19 cellular contexts compared by ENCODE assay signal in the genomic region with DNA sequence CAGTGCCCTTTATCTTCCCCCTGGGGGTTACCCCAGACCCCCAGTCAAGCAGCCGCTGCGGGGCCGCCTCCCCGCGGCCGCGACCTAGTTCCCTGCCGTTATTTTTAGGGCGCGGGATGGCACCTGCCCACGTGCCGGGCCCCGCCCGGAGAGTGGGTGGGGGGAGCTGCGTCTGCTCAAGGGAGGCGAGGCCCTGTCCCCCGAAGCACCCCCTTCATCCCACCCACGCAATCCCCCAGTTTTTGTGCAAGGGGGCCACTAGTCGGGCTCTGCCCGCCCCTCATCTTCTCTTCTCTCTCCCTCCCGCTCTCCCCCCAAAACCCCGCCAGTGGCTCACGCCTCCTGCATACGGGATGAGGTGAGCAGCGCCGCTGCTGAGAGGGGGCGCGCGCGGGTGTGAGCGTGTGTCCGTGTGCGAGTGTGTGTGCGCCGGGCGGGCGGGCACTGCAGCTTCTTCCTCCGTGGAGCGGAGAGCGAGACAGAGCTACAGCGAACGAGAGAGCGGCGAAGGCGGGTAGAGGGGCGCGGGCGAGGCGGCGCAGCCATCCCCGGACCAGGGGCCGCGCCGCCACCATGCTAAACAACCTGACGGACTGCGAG. TPM values are rescaled to one million over a fixed set of nuclear protein-coding genes. Genes with fewer than 3 reads are reported as not detected.
DNase-seq lines count a peak whose midpoint lies in the region; ATAC-seq and TF ChIP-seq lines count a peak whose summit lies in the region.
"Had no signal": no experiment of that assay in that cellular context is flagged by ENCODE, and none has a peak within 500 bp of the region (broad histone marks: within the 10 kb centered on the region; RNA-seq: fewer than 3 reads in every experiment).

A gene (plus strand): TSS at position 444 of the 600 bp plus-strand sequence. CDS start 130 bp downstream, at position 574.

- ATAC-seq in SK-N-SH treated with all-trans-retinoic acid at 6 μM for 48 hours (no peak), HG02623 (IDR thresholded peaks at IDR 0.05; ENCODE audit: unreplicated experiment) (no peak), PC-3 (no peak)

- POLR2A ChIA-PET in SK-N-SH (lab: Yijun Ruan, JAX) (interaction anchor here (0.7 kb wide), 1 partner anchor 11 kb away, joined by 3 read pairs; no protein-coding TSS in a partner anchor), PC-3 (lab: Charles Lee; ENCODE audit: unreplicated experiment) (interaction anchor here (0.7 kb wide), 1 partner anchor 250 kb away, joined by 3 read pairs; no protein-coding TSS in a partner anchor)

- DNase-seq in SK-N-SH, result no peak
- DNase-seq in caudate nucleus (lab: John Stamatoyannopoulos, UW), result peak in 34 of 61 donors; percentile 17 to 85 (median 56)
- peak; percentile 42 for DNase-seq in middle frontal gyrus (ENCODE audit: extremely low spot score, low spot score)
- DNase-seq in PC-3, result no peak
- DNase-seq in 8988T, result no peak
- DNase-seq in stimulated activated naive CD4-positive, alpha-beta T cell treated with Interleukin-2 at 50 U/mL for 16 hours (lab: John Stamatoyannopoulos, UW), result no peak
- DNase-seq: activated CD8-positive, alpha-beta T cell treated with anti-CD3 and anti-CD28 coated beads, Interleukin-2, amount 10 ng/mL, durations not matched to agents 7 days and 5 days; effector CD8-positive, alpha-beta T cell; Karpas-422; NCI-H1048; NCI-H2029 treated with DMSO at 0.1 percent for 48 hours; NCI-H510A; spleen; T-helper 9 cell had no signal

- H2AFZ ChIP-seq in SK-N-SH (ENCODE audit: low read depth), result no peak within 1 kb of the TSS
- no peak within 1 kb of the TSS for H2AFZ ChIP-seq in PC-3 (ENCODE audit: low read length)

- H3K27me3 ChIP-seq in SK-N-SH (ENCODE audit: insufficient read depth) (peaks cover 41% of the 10 kb centered on the region), PC-3 (ENCODE audit: low read length) (peaks cover 37% of the 10 kb centered on the region)

- intact Hi-C loops in PC-3 (cut with micrococcal nuclease), result loop anchor here (10.0 kb wide), 2 partner anchors 146 to 406 kb away; no protein-coding TSS in a partner anchor

- H3K27ac ChIP-seq in SK-N-SH (ENCODE audit: low read depth in 2 of 2, low read length in 1 of 2) (no peak within 1 kb of the TSS), caudate nucleus (ENCODE audit: low read depth, low read length) (peak within 1 kb of the TSS; percentile 73), PC-3 (ENCODE audit: low read length) (no peak within 1 kb of the TSS)
- H3K27ac ChIP-seq: esophagus muscularis mucosa, left lung, RWPE1, spleen had no signal

- H3K4me2 ChIP-seq in SK-N-SH (no peak within 1 kb of the TSS), PC-3 (ENCODE audit: low read length) (no peak within 1 kb of the TSS)

- no peak for TF ChIP-seq EP300 in SK-N-SH (IDR thresholded peaks at IDR 0.05; ENCODE audit: borderline replicate concordance in 1 of 2, low read depth in 1 of 2, low read length in 1 of 2)

- TF ChIP-seq RAD21 in SK-N-SH (IDR thresholded peaks at IDR 0.05; ENCODE audit: low read length), result no peak

- TF ChIP-seq CTCF in SK-N-SH (IDR thresholded peaks at IDR 0.05), result no peak
- no peak for TF ChIP-seq CTCF in PC-3 (conservative IDR thresholded peaks at IDR 0.05; ENCODE audit: low read depth, low read length)

- H3K4me3 ChIP-seq in SK-N-SH (ENCODE audit: low read depth in 2 of 2, low read length in 1 of 2), result peak within 1 kb of the TSS in 1 of 2 experiments; percentile 3; a peak in 1 of 4 replicates
- H3K4me3 ChIP-seq in PC-3 (ENCODE audit: low read length), result no peak within 1 kb of the TSS
- H3K4me3 ChIP-seq: esophagus muscularis mucosa, left lung, spleen had no signal

- no peaks in the 10 kb centered on the region for H3F3A ChIP-seq in SK-N-SH (replicated peaks; ENCODE audit: insufficient read depth)
- no peaks in the 10 kb centered on the region for H3F3A ChIP-seq in PC-3 (ENCODE audit: low read length, unreplicated experiment)

- H4K20me1 ChIP-seq in SK-N-SH (ENCODE audit: insufficient read depth) (peaks cover 13% of the 10 kb centered on the region), PC-3 (ENCODE audit: low read length) (no peaks in the 10 kb centered on the region)

- H3K9ac ChIP-seq in SK-N-SH (no peak within 1 kb of the TSS), PC-3 (ENCODE audit: low read length) (no peak within 1 kb of the TSS)

- no peaks in the 10 kb centered on the region for H3K79me2 ChIP-seq in SK-N-SH (ENCODE audit: insufficient read depth)
- no peaks in the 10 kb centered on the region for H3K79me2 ChIP-seq in PC-3 (ENCODE audit: low read length)

- H3K9me3 ChIP-seq in SK-N-SH (no peaks in the 10 kb centered on the region), PC-3 (ENCODE audit: low read length) (no peaks in the 10 kb centered on the region)
- H3K9me3 ChIP-seq: esophagus muscularis mucosa, left lung had no signal

- no TSS peak for BruUV-seq in PC-3 (replicated peaks; lab: Mats Ljungman, UMichigan)

- peaks cover 0 to 11% of the 10 kb centered on the region in 2 experiments; a peak in 1 of 4 replicates for H3K4me1 ChIP-seq in SK-N-SH (ENCODE audit: control insufficient read depth in 1 of 2, insufficient read depth in 2 of 2, low read depth in 1 of 2, low read length in 1 of 2)
- H3K4me1 ChIP-seq in PC-3 (ENCODE audit: insufficient read depth, low read length), result 0 out of 2 replicates have a peak, but pooled peaks cover 4% of the 10 kb centered on the region

- H3K9me2 ChIP-seq in SK-N-SH (no peaks in the 10 kb centered on the region), PC-3 (replicated peaks; ENCODE audit: low read length) (no peaks in the 10 kb centered on the region)

- 31% methylated on average over 18 of the region's 56 CpGs for WGBS in SK-N-SH (ENCODE audit: low lambda C conversion rate)

- CTCF ChIA-PET in SK-N-SH (lab: Yijun Ruan, JAX), result interaction anchor here (0.7 to 4.9 kb wide), 5 partner anchors 15 to 320 kb away, joined by 3 to 43 read pairs (median 5); no protein-coding TSS in a partner anchor
- CTCF ChIA-PET in PC-3 (lab: Charles Lee), result no interaction called here

- H3K36me3 ChIP-seq in SK-N-SH (replicated peaks in 1 of 2; ENCODE audit: control insufficient read depth in 1 of 2, insufficient read depth in 2 of 2, low read length in 1 of 2) (no peaks in the 10 kb centered on the region), PC-3 (ENCODE audit: low read depth, low read length) (no peaks in the 10 kb centered on the region)
- H3K36me3 ChIP-seq: esophagus muscularis mucosa, left lung, spleen had no signal

TF ChIP-seq in SK-N-SH, 30 proteins besides CTCF, POLR2A, EP300 and RAD21:
- TF ChIP-seq, protein P1, sequence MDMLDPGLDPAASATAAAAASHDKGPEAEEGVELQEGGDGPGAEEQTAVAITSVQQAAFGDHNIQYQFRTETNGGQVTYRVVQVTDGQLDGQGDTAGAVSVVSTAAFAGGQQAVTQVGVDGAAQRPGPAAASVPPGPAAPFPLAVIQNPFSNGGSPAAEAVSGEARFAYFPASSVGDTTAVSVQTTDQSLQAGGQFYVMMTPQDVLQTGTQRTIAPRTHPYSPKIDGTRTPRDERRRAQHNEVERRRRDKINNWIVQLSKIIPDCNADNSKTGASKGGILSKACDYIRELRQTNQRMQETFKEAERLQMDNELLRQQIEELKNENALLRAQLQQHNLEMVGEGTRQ (IDR thresholded peaks at IDR 0.05; ENCODE audit: borderline replicate concordance, low read depth, low read length), result no peak
TF ChIP-seq in SK-N-SH: peak in this region for 0.

TF ChIP-seq in SK-N-SH treated with all-trans-retinoic acid at 6 μM for 48 hours, 23 proteins besides CTCF, POLR2A, EP300 and RAD21 (continues in another document):
- no peak for TF ChIP-seq GLIS3 (CRISPR knock-in tag; IDR thresholded peaks at IDR 0.05)
- TF ChIP-seq ZNF70 (CRISPR knock-in tag; IDR thresholded peaks at IDR 0.05), result no peak
- no peak for TF ChIP-seq ARNTL (CRISPR knock-in tag; IDR thresholded peaks at IDR 0.05; ENCODE audit: borderline replicate concordance, low read depth)
- TF ChIP-seq ZFP3 (CRISPR knock-in tag; IDR thresholded peaks at IDR 0.05), result no peak
- TF ChIP-seq, protein P2, sequence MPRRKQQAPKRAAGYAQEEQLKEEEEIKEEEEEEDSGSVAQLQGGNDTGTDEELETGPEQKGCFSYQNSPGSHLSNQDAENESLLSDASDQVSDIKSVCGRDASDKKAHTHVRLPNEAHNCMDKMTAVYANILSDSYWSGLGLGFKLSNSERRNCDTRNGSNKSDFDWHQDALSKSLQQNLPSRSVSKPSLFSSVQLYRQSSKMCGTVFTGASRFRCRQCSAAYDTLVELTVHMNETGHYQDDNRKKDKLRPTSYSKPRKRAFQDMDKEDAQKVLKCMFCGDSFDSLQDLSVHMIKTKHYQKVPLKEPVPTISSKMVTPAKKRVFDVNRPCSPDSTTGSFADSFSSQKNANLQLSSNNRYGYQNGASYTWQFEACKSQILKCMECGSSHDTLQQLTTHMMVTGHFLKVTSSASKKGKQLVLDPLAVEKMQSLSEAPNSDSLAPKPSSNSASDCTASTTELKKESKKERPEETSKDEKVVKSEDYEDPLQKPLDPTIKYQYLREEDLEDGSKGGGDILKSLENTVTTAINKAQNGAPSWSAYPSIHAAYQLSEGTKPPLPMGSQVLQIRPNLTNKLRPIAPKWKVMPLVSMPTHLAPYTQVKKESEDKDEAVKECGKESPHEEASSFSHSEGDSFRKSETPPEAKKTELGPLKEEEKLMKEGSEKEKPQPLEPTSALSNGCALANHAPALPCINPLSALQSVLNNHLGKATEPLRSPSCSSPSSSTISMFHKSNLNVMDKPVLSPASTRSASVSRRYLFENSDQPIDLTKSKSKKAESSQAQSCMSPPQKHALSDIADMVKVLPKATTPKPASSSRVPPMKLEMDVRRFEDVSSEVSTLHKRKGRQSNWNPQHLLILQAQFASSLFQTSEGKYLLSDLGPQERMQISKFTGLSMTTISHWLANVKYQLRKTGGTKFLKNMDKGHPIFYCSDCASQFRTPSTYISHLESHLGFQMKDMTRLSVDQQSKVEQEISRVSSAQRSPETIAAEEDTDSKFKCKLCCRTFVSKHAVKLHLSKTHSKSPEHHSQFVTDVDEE (CRISPR knock-in tag; IDR thresholded peaks at IDR 0.05), result no peak
- TF ChIP-seq ISL1 (CRISPR knock-in tag; IDR thresholded peaks at IDR 0.05), result no peak
- no peak for TF ChIP-seq TCF4 (CRISPR knock-in tag; IDR thresholded peaks at IDR 0.05; ENCODE audit: borderline replicate concordance)

RNA-seq across cellular contexts. Expression of the gene that starts here (rescaled TPM):
- polyA plus RNA-seq in SK-N-SH (2012; rRNA removed), result 8.5 and 19.9 TPM in 2 replicates
- 12.5 and 13.7 TPM in 2 replicates for polyA plus RNA-seq in SK-N-SH (2012; cell fraction: cytosol; rRNA removed)
- polyA plus RNA-seq in SK-N-SH (2012; cell fraction: nucleus; rRNA removed), result 10.6 and 12.8 TPM in 2 replicates
- 2.4 TPM in 1 of 2 replicates, not detected in the other for total RNA-seq in PC-3 (2014; rRNA removed)

Comparison
In these comparisons a context has a peak if more than half of its experiments do, and no peak if none do; other contexts are left out.
1. DNase-seq: peak in caudate nucleus (34 of 61) and middle frontal gyrus (single experiment); none in SK-N-SH (single experiment), PC-3 (single experiment), 8988T (single experiment) and stimulated activated naive CD4-positive, alpha-beta T cell treated with Interleukin-2 at 50 U/mL for 16 hours (single experiment).